ENCODE assay signal across 8 cellular contexts in genomic region chr2:231514225-231514950, GRCh38. TPM values are rescaled to one million over a fixed set of nuclear protein-coding genes. Genes with fewer than 3 reads are reported as not detected.
A peak's percentile ranks its signal among the peaks of the same experiment; 100 is the strongest.
DNase-seq lines count a peak whose midpoint lies in the region; ATAC-seq and TF ChIP-seq lines count a peak whose summit lies in the region.

No MANE protein-coding gene starts in this region.

- peak overlapping the region; percentile 92 for H3K27ac ChIP-seq in CD4-positive, CD25-positive, alpha-beta regulatory T cell (ENCODE audit: insufficient read depth, low read length, poor library complexity, severe bottlenecking)
- H3K27ac ChIP-seq in dorsolateral prefrontal cortex = peak overlapping the region; percentile 63 to 97 (median 92)

- no peaks in the 10 kb centered on the region for H3K9me3 Mint-ChIP-seq in CD4-positive, CD25-positive, alpha-beta regulatory T cell
- no peaks in the 10 kb centered on the region for H3K9me3 Mint-ChIP-seq in activated CD4-positive, alpha-beta memory T cell treated with anti-CD3 and anti-CD28 coated beads for 36 hours

- peak overlapping the region; percentile 81 for H3K4me3 ChIP-seq in CD4-positive, CD25-positive, alpha-beta regulatory T cell (ENCODE audit: low read depth, low read length)
- H3K4me3 ChIP-seq in dorsolateral prefrontal cortex = peak overlapping the region; percentile 55 to 98 (median 85)
- peak overlapping the region; percentile 54 for H3K4me3 ChIP-seq in lower leg skin (ENCODE audit: low read depth, poor library complexity, severe bottlenecking)

- H3K27me3 ChIP-seq in CD4-positive, CD25-positive, alpha-beta regulatory T cell (ENCODE audit: control insufficient read depth, insufficient read depth, low read length) = no peaks in the 10 kb centered on the region
- H3K27me3 ChIP-seq in dorsolateral prefrontal cortex = no peaks in the 10 kb centered on the region

- CTCF ChIA-PET in activated CD4-positive, alpha-beta memory T cell treated with anti-CD3 and anti-CD28 coated beads for 36 hours (lab: Charles Lee) = interaction anchor here (0.6 to 1.6 kb wide), 8 partner anchors 32 to 200 kb away, joined by 3 to 16 read pairs (median 4); no protein-coding TSS in a partner anchor

- H3K4me1 ChIP-seq in CD4-positive, CD25-positive, alpha-beta regulatory T cell (ENCODE audit: control insufficient read depth, insufficient read depth, low read length, poor library complexity, severe bottlenecking) = peaks cover 12% of the 10 kb centered on the region

- ATAC-seq in CD4-positive, CD25-positive, alpha-beta regulatory T cell (ENCODE audit: low read depth in 2 of 2) = peak; percentile 98 to 99
- ATAC-seq in GM19438 (IDR thresholded peaks at IDR 0.05; ENCODE audit: low read depth, unreplicated experiment) (peak; percentile 99), HG03571 (IDR thresholded peaks at IDR 0.05; ENCODE audit: unreplicated experiment) (peak; percentile 98)

- TF ChIP-seq CTCF in dorsolateral prefrontal cortex (IDR thresholded peaks at IDR 0.05 in 54 of 56, conservative IDR thresholded peaks at IDR 0.05 in 2 of 56; ENCODE audit: low read depth in 1 of 56, partially characterized antibody in 56 of 56) (peak in 23 of 56 donors; percentile 4 to 47 (median 31)), lower leg skin (IDR thresholded peaks at IDR 0.05) (no peak)

- WGBS in lower leg skin, 2 donors = 3% methylated on average over 53 to 70 of the region's 87 CpGs

- DNase-seq in CD4-positive, CD25-positive, alpha-beta regulatory T cell = peak; percentile 99
- DNase-seq in NCI-H774 (lab: John Stamatoyannopoulos, UW) (peak; percentile 94), dorsolateral prefrontal cortex (peak; percentile 97 to 99 (median 98)), lower leg skin (ENCODE audit: low spot score in 2 of 2) (peak; percentile 98 to 100)
- DNase-seq in activated CD4-positive, alpha-beta memory T cell treated with anti-CD3 and anti-CD28 coated beads for 36 hours = peak; percentile 99
- peak; percentile 97 to 98 for DNase-seq in stimulated activated CD4-positive, alpha-beta T cell treated with anti-CD3 and anti-CD28 coated beads, Interleukin-4, amount 100 ng/mL, for 4 hours

- H3K27me3 Mint-ChIP-seq in CD4-positive, CD25-positive, alpha-beta regulatory T cell = peaks cover 13% of the 10 kb centered on the region
- H3K27me3 Mint-ChIP-seq in activated CD4-positive, alpha-beta memory T cell treated with anti-CD3 and anti-CD28 coated beads for 36 hours = no peaks in the 10 kb centered on the region

- H3K4me3 Mint-ChIP-seq in CD4-positive, CD25-positive, alpha-beta regulatory T cell = peak overlapping the region; percentile 86 to 94 (median 92)
- peak overlapping the region; percentile 93 for H3K4me3 Mint-ChIP-seq in activated CD4-positive, alpha-beta memory T cell treated with anti-CD3 and anti-CD28 coated beads for 36 hours

- no peaks in the 10 kb centered on the region for H3K9me3 ChIP-seq in CD4-positive, CD25-positive, alpha-beta regulatory T cell (ENCODE audit: control insufficient read depth in 2 of 2, low read length in 2 of 2)

- peak overlapping the region; percentile 96 to 99 (median 97) for H3K27ac Mint-ChIP-seq in CD4-positive, CD25-positive, alpha-beta regulatory T cell
- H3K27ac Mint-ChIP-seq in activated CD4-positive, alpha-beta memory T cell treated with anti-CD3 and anti-CD28 coated beads for 36 hours = peak overlapping the region; percentile 91

- H3K36me3 ChIP-seq in CD4-positive, CD25-positive, alpha-beta regulatory T cell (ENCODE audit: control insufficient read depth, insufficient read depth, low read length) = no peaks in the 10 kb centered on the region

- H3K36me3 Mint-ChIP-seq in CD4-positive, CD25-positive, alpha-beta regulatory T cell = no peaks in the 10 kb centered on the region
- H3K36me3 Mint-ChIP-seq in activated CD4-positive, alpha-beta memory T cell treated with anti-CD3 and anti-CD28 coated beads for 36 hours = peaks cover 2% of the 10 kb centered on the region

- intact Hi-C loops in activated CD4-positive, alpha-beta memory T cell treated with anti-CD3 and anti-CD28 coated beads for 36 hours (cut with micrococcal nuclease) = loop anchor here (1.0 kb wide), 4 partner anchors 50 to 194 kb away; partner anchors contain the start of genes NCL and PTMA
- intact Hi-C loops in dorsolateral prefrontal cortex (cut with DNase I) = loop anchor here (2.0 to 10.0 kb wide), 3 partner anchors 50 to 200 kb away; partner anchors contain the start of gene NCL (in 1 of the 2)
- intact Hi-C loops in lower leg skin (cut with DNase I; ENCODE audit: low total_unique reads) = no loop called here

- POLR2A ChIA-PET in activated CD4-positive, alpha-beta memory T cell treated with anti-CD3 and anti-CD28 coated beads for 36 hours (lab: Charles Lee) = interaction anchor here (0.6 to 2.0 kb wide), 4 partner anchors 32 to 99 kb away, joined by 3 to 12 read pairs (median 3); partner anchors contain the start of gene NCL

- H3K4me1 Mint-ChIP-seq in CD4-positive, CD25-positive, alpha-beta regulatory T cell = peaks cover 4 to 22% (median 10%) of the 10 kb centered on the region in 4 donors
- peaks cover 14% of the 10 kb centered on the region for H3K4me1 Mint-ChIP-seq in activated CD4-positive, alpha-beta memory T cell treated with anti-CD3 and anti-CD28 coated beads for 36 hours (ENCODE audit: low read depth)

- TF ChIP-seq POLR2A in lower leg skin (IDR thresholded peaks at IDR 0.05) = peak in 1 of 2 donors; percentile 76

RNA-seq across cellular contexts. Expression of gene NMUR1, which starts 15.9 kb away (rescaled TPM):
- total RNA-seq in CD4-positive, CD25-positive, alpha-beta regulatory T cell = 0.35 TPM
- under 1 TPM; 0.25 to 0.90 (median 0.32) TPM for polyA plus RNA-seq in CD4-positive, CD25-positive, alpha-beta regulatory T cell
- under 1 TPM in 1 of 2 experiments, not detected in 1; 0.07 TPM for total RNA-seq in activated CD4-positive, alpha-beta memory T cell treated with anti-CD3 and anti-CD28 coated beads for 36 hours
- total RNA-seq in dorsolateral prefrontal cortex (under 1 TPM in 76 of 120 experiments, not detected in 44; 0.13 to 0.76 (median 0.25) TPM), lower leg skin (under 1 TPM in 2 of 4 donors, not detected in 2; 0.19 to 0.29 TPM)

RNA-seq across cellular contexts. Expression of gene NCL, which starts 50.1 kb away (rescaled TPM):
- total RNA-seq in CD4-positive, CD25-positive, alpha-beta regulatory T cell = 435 TPM
- polyA plus RNA-seq in CD4-positive, CD25-positive, alpha-beta regulatory T cell = 100 to 1,000 TPM; 296 to 366 (median 316) TPM
- 100 to 1,000 TPM; 902 to 918 TPM for total RNA-seq in activated CD4-positive, alpha-beta memory T cell treated with anti-CD3 and anti-CD28 coated beads for 36 hours
- total RNA-seq in dorsolateral prefrontal cortex = 100 to 1,000 TPM; 239 to 396 (median 335) TPM
- 100 to 1,000 TPM in 3 of 4 donors, 10 to 100 TPM in 1; 82.4 to 145 (median 115) TPM for total RNA-seq in lower leg skin

Comparison
In these comparisons a context has a peak if more than half of its experiments do, and no peak if none do; other contexts are left out.
1. Peak in every context shown above with its lines: DNase-seq, ATAC-seq, H3K4me3 ChIP-seq and H3K27ac ChIP-seq.